26 cellular contexts compared by ENCODE assay signal in genomic region chr16:17817260-17817659, GRCh38.
"Had no signal": no experiment of that assay in that cellular context is flagged by ENCODE, and none has a peak within 500 bp of the region (broad histone marks: within the 10 kb centered on the region; RNA-seq: fewer than 3 reads in every experiment).

No MANE protein-coding gene starts in this region.

- H3K27me3 ChIP-seq: neural progenitor cell, neutrophil, ovary, right atrium auricular region, right lobe of liver, stomach, testis, thyroid gland, transverse colon, upper lobe of left lung, vagina had no signal

- H2AFZ ChIP-seq: neural progenitor cell had no signal

- H3K4me1 ChIP-seq: neural progenitor cell, right atrium auricular region, right lobe of liver, stomach, testis, thyroid gland, transverse colon, upper lobe of left lung had no signal

- H3K27ac ChIP-seq: neural progenitor cell, neutrophil, ovary, right atrium auricular region, right lobe of liver, skin epidermis, stomach, testis, thyroid gland, transverse colon, upper lobe of left lung, vagina had no signal

- H3K4me2 ChIP-seq: neural progenitor cell had no signal

- H3K9ac ChIP-seq: neural progenitor cell had no signal

- DNase-seq: islet precursor cell; mesendoderm; naive B cell; natural killer cell; nephron progenitor cell; occipital lobe; ovary; right lobe of liver; stimulated activated CD4-positive, alpha-beta T cell treated with anti-CD3 and anti-CD28 coated beads, Interleukin-12 subunit alpha, Interleukin-12 subunit beta, amount 100 ng/mL, for 4 hours; stimulated activated CD4-positive, alpha-beta T cell treated with anti-CD3 and anti-CD28 coated beads, Interleukin-15, amount 100 ng/mL, for 24 hours; stimulated activated CD4-positive, alpha-beta T cell treated with anti-CD3 and anti-CD28 coated beads, Interleukin-2, amount 100 ng/mL, for 24 hours; stimulated activated CD4-positive, alpha-beta T cell treated with anti-CD3 and anti-CD28 coated beads, Interleukin-4, amount 100 ng/mL, for 1 hour; stimulated activated naive B cell treated with anti-CD40 and anti-IgM and Interleukin-4, amounts not matched to agents 10 μg/mL and 1 μg/mL and 100 μg/mL, for 72 hours; stimulated activated naive CD8-positive, alpha-beta T cell treated with anti-CD3 and anti-CD28 coated beads, Interleukin-15, Interleukin-2, amounts not matched to agents 100 U/mL and 50 U/mL, for 24 hours; stomach; testis; thyroid gland; transverse colon; upper lobe of left lung had no signal

- H3K9me3 ChIP-seq: neutrophil, ovary, right atrium auricular region, right lobe of liver, testis, thyroid gland, transverse colon, vagina had no signal

- H3K36me3 ChIP-seq: neural progenitor cell, neutrophil, ovary, right atrium auricular region, right lobe of liver, stomach, thyroid gland, transverse colon, upper lobe of left lung, vagina had no signal

- ATAC-seq: left lobe of liver; natural killer cell; right lobe of liver; stimulated activated naive B cell treated with anti-CD40 and anti-IgM and Interleukin-4, amounts not matched to agents 10 μg/mL and 1 μg/mL and 100 μg/mL, for 72 hours; stimulated activated naive CD8-positive, alpha-beta T cell treated with anti-CD3 and anti-CD28 coated beads, Interleukin-15, Interleukin-2, amounts not matched to agents 100 U/mL and 50 U/mL, for 24 hours had no signal

- H3K4me3 ChIP-seq: lung, neural progenitor cell, ovary, right atrium auricular region, right lobe of liver, skin epidermis, stomach, testis, thyroid gland, transverse colon, upper lobe of left lung, vagina had no signal
